Comparison of ENCODE assay signal across 17 cellular contexts in genomic region chr4:39574946-39575345, GRCh38. TPM values are rescaled to one million over a fixed set of nuclear protein-coding genes. Genes with fewer than 3 reads are reported as not detected.
DNase-seq lines count a peak whose midpoint lies in the region; ATAC-seq and TF ChIP-seq lines count a peak whose summit lies in the region.
"Had no signal": no experiment of that assay in that cellular context is flagged by ENCODE, and none has a peak within 500 bp of the region (broad histone marks: within the 10 kb centered on the region; RNA-seq: fewer than 3 reads in every experiment).

No MANE protein-coding gene starts in this region.

- H3K18ac ChIP-seq in IMR-90 (ENCODE audit: low read depth, low read length): no peak overlapping the region

- no peak overlapping the region for H2AFZ ChIP-seq in IMR-90 (replicated peaks; ENCODE audit: low read length, poor library complexity)

- POLR2A ChIA-PET in IMR-90 (lab: Charles Lee; ENCODE audit: unreplicated experiment): interaction anchor here (0.6 kb wide), 1 partner anchor 26 kb away, joined by 4 read pairs; no protein-coding TSS in a partner anchor

- no peak overlapping the region for H3K23ac ChIP-seq in IMR-90 (ENCODE audit: low read depth, low read length)

- no peak overlapping the region for H3K4me2 ChIP-seq in IMR-90 (ENCODE audit: low read depth, low read length)

- no peaks in the 10 kb centered on the region for H3K9me3 ChIP-seq in IMR-90 (ENCODE audit: control insufficient read depth, insufficient read depth, low read length)
- no peaks in the 10 kb centered on the region for H3K9me3 ChIP-seq in gastrocnemius medialis

- no peaks in the 10 kb centered on the region for H3K4me1 Mint-ChIP-seq in activated T-helper 17 cell treated with anti-CD3 and anti-CD28 coated beads, Interleukin-2, amount 50 U/mL, for 72 hours
- peaks cover 0 to 2% of the 10 kb centered on the region in 2 donors for H3K4me1 Mint-ChIP-seq in natural killer cell treated with Interleukin-12 subunit alpha and Interleukin-12 subunit beta and Interleukin-15 and Interleukin-18, amount 100 ng/mL, for 72 hours (ENCODE audit: low read depth in 2 of 2)

- no peak overlapping the region for H3K4me3 Mint-ChIP-seq in activated T-helper 17 cell treated with anti-CD3 and anti-CD28 coated beads, Interleukin-2, amount 50 U/mL, for 72 hours
- no peak overlapping the region for H3K4me3 Mint-ChIP-seq in natural killer cell treated with Interleukin-12 subunit alpha and Interleukin-12 subunit beta and Interleukin-15 and Interleukin-18, amount 100 ng/mL, for 72 hours
- H3K4me3 Mint-ChIP-seq: CD8-positive, alpha-beta T cell had no signal

- H3K4me1 ChIP-seq in IMR-90 (ENCODE audit: control insufficient read depth, insufficient read depth, low read length) (peaks cover 7% of the 10 kb centered on the region), gastrocnemius medialis (no peaks in the 10 kb centered on the region)

- H4K20me1 ChIP-seq in IMR-90 (ENCODE audit: insufficient read depth, low read length): 0 out of 2 replicates have a peak, but pooled peaks cover 3% of the 10 kb centered on the region

- H3K79me1 ChIP-seq in IMR-90 (ENCODE audit: low read depth in 1 of 2, low read length in 2 of 2): peaks cover 0 to 7% of the 10 kb centered on the region in 2 experiments; a peak in 1 of 4 replicates

- intact Hi-C loops in IMR-90 (cut with micrococcal nuclease): no loop called here
- intact Hi-C loops in gastrocnemius medialis (cut with DNase I; ENCODE audit: low total_unique reads): no loop called here

- H3K4me3 ChIP-seq in IMR-90 (ENCODE audit: insufficient read depth, low read depth, low read length) (no peak overlapping the region), fibroblast of villous mesenchyme (ENCODE audit: low read depth, low read length) (no peak overlapping the region), gastrocnemius medialis (no peak overlapping the region)

- H3K27ac Mint-ChIP-seq in activated T-helper 17 cell treated with anti-CD3 and anti-CD28 coated beads, Interleukin-2, amount 50 U/mL, for 72 hours: no peak overlapping the region
- no peak overlapping the region for H3K27ac Mint-ChIP-seq in natural killer cell treated with Interleukin-12 subunit alpha and Interleukin-12 subunit beta and Interleukin-15 and Interleukin-18, amount 100 ng/mL, for 72 hours
- H3K27ac Mint-ChIP-seq: CD8-positive, alpha-beta T cell had no signal

- no peak overlapping the region for H4K5ac ChIP-seq in IMR-90 (ENCODE audit: low read depth, low read length)

- no peak overlapping the region for H3K9ac ChIP-seq in IMR-90 (ENCODE audit: low read depth, low read length)

- no CpG with 5 or more reads among the region's 5 CpGs for WGBS in IMR-90 (ENCODE audit: extremely low coverage in 2 of 2, insufficient read length in 1 of 2), 2 experiments

- no peaks in the 10 kb centered on the region for H3K9me3 Mint-ChIP-seq in activated T-helper 17 cell treated with anti-CD3 and anti-CD28 coated beads, Interleukin-2, amount 50 U/mL, for 72 hours
- H3K9me3 Mint-ChIP-seq in natural killer cell treated with Interleukin-12 subunit alpha and Interleukin-12 subunit beta and Interleukin-15 and Interleukin-18, amount 100 ng/mL, for 72 hours: no peaks in the 10 kb centered on the region
- H3K9me3 Mint-ChIP-seq: CD8-positive, alpha-beta T cell had no signal

- TF ChIP-seq CTCF in 22Rv1 (IDR thresholded peaks at IDR 0.05) (no peak), IMR-90 (conservative IDR thresholded peaks at IDR 0.05; ENCODE audit: low read depth, low read length) (no peak), fibroblast of villous mesenchyme (IDR thresholded peaks at IDR 0.05; ENCODE audit: insufficient read depth, low read depth, low read length) (no peak), gastrocnemius medialis (IDR thresholded peaks at IDR 0.05 in 4 of 5, conservative IDR thresholded peaks at IDR 0.05 in 1 of 5) (no peak)

- no peak overlapping the region for H4K8ac ChIP-seq in IMR-90 (ENCODE audit: low read depth in 2 of 2, low read length in 2 of 2)

- H3K36me3 ChIP-seq in IMR-90 (ENCODE audit: control insufficient read depth, insufficient read depth, low read length): no peaks in the 10 kb centered on the region
- H3K36me3 ChIP-seq in gastrocnemius medialis: peaks cover 0 to 14% of the 10 kb centered on the region in 2 donors

- H3K4ac ChIP-seq in IMR-90 (ENCODE audit: low read depth, low read length): no peak overlapping the region

- CTCF ChIA-PET in IMR-90 (lab: Yijun Ruan, JAX): no interaction called here

- no peak overlapping the region for H3K14ac ChIP-seq in IMR-90 (replicated peaks; ENCODE audit: low read depth, low read length)

- H4K91ac ChIP-seq in IMR-90 (ENCODE audit: insufficient read depth, low read depth, low read length): no peak overlapping the region

- H3K27ac ChIP-seq in 22Rv1 (peak overlapping the region; percentile 52), IMR-90 (ENCODE audit: insufficient read depth, low read length) (no peak overlapping the region), gastrocnemius medialis (no peak overlapping the region)

- H3K56ac ChIP-seq in IMR-90 (ENCODE audit: extremely low read depth, insufficient read depth, low read length): no peak overlapping the region

- BruUV-seq in IMR-90 (replicated peaks; lab: Mats Ljungman, UMichigan): no TSS peak

- H3K27me3 Mint-ChIP-seq in activated T-helper 17 cell treated with anti-CD3 and anti-CD28 coated beads, Interleukin-2, amount 50 U/mL, for 72 hours: no peaks in the 10 kb centered on the region
- H3K27me3 Mint-ChIP-seq in natural killer cell treated with Interleukin-12 subunit alpha and Interleukin-12 subunit beta and Interleukin-15 and Interleukin-18, amount 100 ng/mL, for 72 hours: no peaks in the 10 kb centered on the region

- no peak overlapping the region for H2BK20ac ChIP-seq in IMR-90 (ENCODE audit: low read depth, low read length)

- H3K36me3 Mint-ChIP-seq in activated T-helper 17 cell treated with anti-CD3 and anti-CD28 coated beads, Interleukin-2, amount 50 U/mL, for 72 hours (ENCODE audit: low read depth): no peaks in the 10 kb centered on the region
- no peaks in the 10 kb centered on the region for H3K36me3 Mint-ChIP-seq in natural killer cell treated with Interleukin-12 subunit alpha and Interleukin-12 subunit beta and Interleukin-15 and Interleukin-18, amount 100 ng/mL, for 72 hours

- TF ChIP-seq RAD21 in IMR-90 (IDR thresholded peaks at IDR 0.05; ENCODE audit: low read length): no peak

- H2BK120ac ChIP-seq in IMR-90 (ENCODE audit: low read depth, low read length): no peak overlapping the region

- no peak overlapping the region for H2AK9ac ChIP-seq in IMR-90 (replicated peaks; ENCODE audit: low read depth, low read length, poor library complexity)

- TF ChIP-seq POLR2A in IMR-90 (IDR thresholded peaks at IDR 0.05; ENCODE audit: low read depth, low read length): no peak
- no peak for TF ChIP-seq POLR2A in gastrocnemius medialis (IDR thresholded peaks at IDR 0.05)

- DNase-seq in IMR-90 (no peak), fibroblast of villous mesenchyme (ENCODE audit: low read depth) (peak; percentile 20), HuH-7.5 (ENCODE audit: low spot score) (no peak), gastrocnemius medialis (no peak)
- no peak for DNase-seq in natural killer cell treated with Interleukin-12 subunit alpha and Interleukin-12 subunit beta and Interleukin-15 and Interleukin-18, amount 100 ng/mL, for 72 hours (ENCODE audit: low spot score)
- DNase-seq: AML-193; CD8-positive, alpha-beta T cell; GF-D8; H7; NCI-H1436 treated with DMSO at 0.1 percent for 48 hours; NCI-H2081 treated with DMSO at 0.1 percent for 48 hours; NCI-H226; NCI-H69; PC-3 had no signal

- no peak overlapping the region for H2AK5ac ChIP-seq in IMR-90 (ENCODE audit: low read depth, low read length)

- dilution Hi-C loops in IMR-90 (cut with HindIII; ENCODE audit: low sequenced_read_pairs, unreplicated experiment): no loop called here

- H3K27me3 ChIP-seq in IMR-90 (ENCODE audit: control insufficient read depth, insufficient read depth, low read length): no peaks in the 10 kb centered on the region
- H3K27me3 ChIP-seq in gastrocnemius medialis: no peaks in the 10 kb centered on the region

- H3K9me1 ChIP-seq in IMR-90 (ENCODE audit: insufficient read depth, low read length): peaks cover 6% of the 10 kb centered on the region

- ATAC-seq in IMR-90 (ENCODE audit: low read depth) (no peak), gastrocnemius medialis (no peak), GM18858 (IDR thresholded peaks at IDR 0.05; ENCODE audit: unreplicated experiment) (no peak)
- peak; percentile 35 for ATAC-seq in activated T-helper 17 cell treated with anti-CD3 and anti-CD28 coated beads, Interleukin-2, amount 50 U/mL, for 72 hours (replicated peaks)
- ATAC-seq in natural killer cell treated with Interleukin-12 subunit alpha and Interleukin-12 subunit beta and Interleukin-15 and Interleukin-18, amount 100 ng/mL, for 72 hours: no peak
- ATAC-seq: CD8-positive, alpha-beta T cell; PC-3 had no signal

- in situ Hi-C loops in IMR-90 (cut with MboI; ENCODE audit: low sequenced_read_pairs) (no loop called here), gastrocnemius medialis (cut with MboI; ENCODE audit: low sequenced_read_pairs in 4 of 4) (no loop called here)

- no peak overlapping the region for H2BK15ac ChIP-seq in IMR-90 (ENCODE audit: low read depth, low read length)

- H2BK5ac ChIP-seq in IMR-90 (ENCODE audit: low read depth, low read length, poor library complexity, severe bottlenecking): no peak overlapping the region

TF ChIP-seq in IMR-90, 13 proteins besides CTCF, POLR2A, EP300 and RAD21 (continues in another document):
- TF ChIP-seq FOS (IDR thresholded peaks at IDR 0.05; ENCODE audit: low read depth, low read length) (no peak), BHLHE40 (IDR thresholded peaks at IDR 0.05; ENCODE audit: low read depth, low read length) (no peak), NFE2L2 (IDR thresholded peaks at IDR 0.05; ENCODE audit: low read depth, low read length) (no peak), CEBPB (IDR thresholded peaks at IDR 0.05; ENCODE audit: low read depth, low read length) (peak; percentile 41; the same call in 1 of the 2 replicates), RFX5 (IDR thresholded peaks at IDR 0.05; ENCODE audit: low read depth, low read length) (no peak), SMC3 (IDR thresholded peaks at IDR 0.05; ENCODE audit: low read depth, low read length) (no peak), RCOR1 (IDR thresholded peaks at IDR 0.05; ENCODE audit: insufficient replicate concordance, low read length) (no peak), MAFK (IDR thresholded peaks at IDR 0.05; ENCODE audit: low read depth, low read length) (no peak)

RNA-seq across cellular contexts. Expression of gene UGDH, which starts 47.7 kb away (rescaled TPM):
- total RNA-seq in IMR-90 (2012; rRNA removed) (257 and 600 TPM in 2 replicates), fibroblast of villous mesenchyme (159 and 163 TPM in 2 replicates), gastrocnemius medialis (10 to 100 TPM in 1 of 4 donors, 1 to 10 TPM in 3; 6.1 to 12.7 (median 8.8) TPM)
- polyA plus RNA-seq in IMR-90 (2012; rRNA removed): 53.7 and 69.2 TPM in 2 replicates
- polyA plus RNA-seq in IMR-90 (2012; cell fraction: cytosol; rRNA removed): 96.2 and 97.8 TPM in 2 replicates
- 30.0 and 57.9 TPM in 2 replicates for polyA plus RNA-seq in IMR-90 (2012; cell fraction: nucleus; rRNA removed; ENCODE audit: low replicate concordance)
- 10 to 100 TPM; 31.1 to 31.3 TPM for total RNA-seq in activated T-helper 17 cell treated with anti-CD3 and anti-CD28 coated beads, Interleukin-2, amount 50 U/mL, for 72 hours
- 10 to 100 TPM; 21.8 to 39.5 TPM for total RNA-seq in natural killer cell treated with Interleukin-12 subunit alpha and Interleukin-12 subunit beta and Interleukin-15 and Interleukin-18, amount 100 ng/mL, for 72 hours
